24 cellular contexts compared by ENCODE assay signal in the genomic region with DNA sequence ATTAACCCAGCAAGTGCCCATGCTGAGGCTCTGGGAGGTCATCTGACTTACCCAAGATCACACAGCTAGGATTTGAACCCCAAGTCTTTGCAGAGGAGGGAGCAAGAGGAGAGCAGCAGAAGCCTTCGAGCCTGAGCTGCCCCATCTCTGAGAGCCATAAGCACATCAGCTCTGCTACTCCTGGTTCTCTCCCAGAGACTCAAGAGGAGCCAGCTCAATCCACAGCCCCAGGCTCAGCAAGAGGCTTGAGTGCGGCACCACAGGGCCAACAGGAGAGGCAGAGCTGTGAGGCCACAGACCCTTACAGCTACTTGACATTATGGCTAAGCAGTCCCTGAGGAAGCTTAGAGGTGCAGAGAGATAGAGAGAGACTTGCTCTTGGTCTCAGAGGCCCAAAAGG. TPM values are rescaled to one million over a fixed set of nuclear protein-coding genes. Genes with fewer than 3 reads are reported as not detected.
"Had no signal": no experiment of that assay in that cellular context is flagged by ENCODE, and none has a peak within 500 bp of the region (broad histone marks: within the 10 kb centered on the region; RNA-seq: fewer than 3 reads in every experiment).

No MANE protein-coding gene starts in this region.

- H3K4me1 ChIP-seq: colonic mucosa, esophagus squamous epithelium, gastrocnemius medialis, left lung, lower lobe of right lung had no signal

- H3K4me3 ChIP-seq: colonic mucosa, esophagus squamous epithelium, gastrocnemius medialis, heart left ventricle, hepatocyte, left lung, lower lobe of right lung, mucosa of descending colon had no signal

- H3K27me3 ChIP-seq: colonic mucosa, gastrocnemius medialis had no signal

- H3K27ac ChIP-seq: colonic mucosa, epithelial cell of prostate, esophagus squamous epithelium, gastrocnemius medialis, heart left ventricle, hepatocyte, left lung, lower lobe of right lung had no signal

- H3K36me3 ChIP-seq: colonic mucosa, esophagus squamous epithelium, gastrocnemius medialis, heart left ventricle, left lung, lower lobe of right lung had no signal

- H3K4me2 ChIP-seq: hepatocyte had no signal

- DNase-seq: colonic mucosa; cortex of kidney; effector CD8-positive, alpha-beta T cell; effector memory CD8-positive, alpha-beta T cell; endodermal cell; erythroblast; esophagus squamous epithelium; foreskin fibroblast; foreskin melanocyte; gastrocnemius medialis; heart left ventricle; left cardiac atrium; left lung; left ventricle myocardium superior; lower lobe of right lung; mesenchymal stem cell; mucosa of descending colon had no signal

- ATAC-seq: effector memory CD8-positive, alpha-beta T cell; esophagus mucosa; gastrocnemius medialis; heart left ventricle; left cardiac atrium; left lung; left ventricle myocardium superior; lower lobe of right lung; mucosa of descending colon had no signal

- H3K9me3 ChIP-seq: colonic mucosa, esophagus squamous epithelium, gastrocnemius medialis, heart left ventricle, left lung, lower lobe of right lung, mucosa of descending colon had no signal

RNA-seq across cellular contexts. Expression of a gene that starts 15.9 kb away (rescaled TPM):
- total RNA-seq: chondrocyte, dermis microvascular lymphatic vessel endothelial cell, kidney epithelial cell, lung microvascular endothelial cell had no signal
